ENCODE assay signal across 10 cellular contexts in the genomic region with DNA sequence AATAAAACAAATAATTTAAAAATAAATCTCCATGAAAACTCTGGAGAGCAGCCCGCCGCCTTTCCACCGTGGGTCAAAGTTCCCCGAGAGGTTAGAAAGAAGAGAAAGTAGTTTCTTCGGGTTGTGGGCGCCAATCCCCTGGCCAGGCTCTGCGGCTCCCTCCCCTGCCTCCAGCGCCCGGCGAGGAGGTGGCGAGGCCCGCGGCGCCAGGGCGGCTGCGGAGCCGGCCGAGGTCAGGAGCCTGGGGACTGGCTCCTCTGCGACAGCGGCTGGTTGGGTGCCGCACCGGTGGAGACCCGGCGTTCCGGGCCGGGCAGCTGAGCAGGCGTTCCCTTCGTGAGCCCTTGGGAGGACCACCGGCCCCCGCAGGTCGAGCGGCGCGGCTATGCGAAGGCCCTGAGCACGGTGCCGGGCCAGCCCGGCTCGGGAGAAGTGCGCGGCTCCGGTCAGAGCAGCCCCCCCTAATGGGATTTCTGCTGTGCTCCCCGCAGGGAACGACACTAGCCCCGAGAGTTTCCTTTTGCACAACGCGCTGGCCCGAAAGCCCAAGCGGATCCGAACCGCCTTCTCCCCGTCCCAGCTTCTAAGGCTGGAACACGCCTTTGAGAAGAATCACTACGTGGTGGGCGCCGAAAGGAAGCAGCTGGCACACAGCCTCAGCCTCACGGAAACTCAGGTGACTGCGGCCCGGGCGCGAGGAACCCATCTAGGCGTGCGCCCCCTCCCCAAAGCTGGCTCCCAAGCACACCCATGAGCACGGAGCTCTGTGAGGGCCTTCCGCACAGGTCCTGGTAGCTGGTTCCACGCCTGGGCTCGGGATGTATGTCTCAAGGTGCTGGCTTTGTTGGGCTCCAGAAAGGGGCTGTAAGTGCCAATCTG. TPM values are rescaled to one million over a fixed set of nuclear protein-coding genes. Genes with fewer than 3 reads are reported as not detected.
DNase-seq lines count a peak whose midpoint lies in the region; ATAC-seq and TF ChIP-seq lines count a peak whose summit lies in the region.
"Had no signal": no experiment of that assay in that cellular context is flagged by ENCODE, and none has a peak within 500 bp of the region (broad histone marks: within the 10 kb centered on the region; RNA-seq: fewer than 3 reads in every experiment).

No MANE protein-coding gene starts in this region.

- no peaks in the 10 kb centered on the region for H3K9me2 ChIP-seq in OCI-LY7 (ENCODE audit: insufficient read depth, low read length)

- CTCF ChIA-PET in OCI-LY7 (lab: Charles Lee; ENCODE audit: unreplicated experiment) = no interaction called here

- H3K9me3 ChIP-seq in ES-I3 (ENCODE audit: control insufficient read depth, insufficient read depth, low read length) (no peaks in the 10 kb centered on the region), ascending aorta (no peaks in the 10 kb centered on the region), iPS-20b (ENCODE audit: insufficient read depth, low read depth, low read length) (no peaks in the 10 kb centered on the region; the same call in 1 of the 2 replicates), sigmoid colon (no peaks in the 10 kb centered on the region), OCI-LY7 (ENCODE audit: low read length) (no peaks in the 10 kb centered on the region)

- 4% methylated on average over 67 of the region's 67 CpGs for WGBS in sigmoid colon, 2 donors

- H3K4me1 Mint-ChIP-seq in HFFc6 (ENCODE audit: low read depth) = peaks cover 7% of the 10 kb centered on the region; the same call in 1 of the 2 replicates

- BruUV-seq in OCI-LY7 (replicated peaks; lab: Mats Ljungman, UMichigan) = no TSS peak

- TF ChIP-seq EP300 in sigmoid colon (IDR thresholded peaks at IDR 0.05) = no peak

- no peak for TF ChIP-seq POLR2A in sigmoid colon (IDR thresholded peaks at IDR 0.05)

- intact Hi-C loops in ascending aorta (cut with DNase I) (loop anchor here (2.0 to 10.0 kb wide), 2 partner anchors 103 to 171 kb away; a partner anchor contains a TSS), sigmoid colon (cut with DNase I) (no loop called here), OCI-LY7 (cut with micrococcal nuclease; ENCODE audit: unreplicated experiment) (no loop called here)

- H3K27me3 ChIP-seq in ascending aorta = peaks cover 43% of the 10 kb centered on the region
- peaks cover 100% of the 10 kb centered on the region for H3K27me3 ChIP-seq in iPS-20b (ENCODE audit: insufficient read depth, low read length)
- H3K27me3 ChIP-seq in sigmoid colon = peaks cover 72 to 100% (median 97%) of the 10 kb centered on the region in 3 donors

- TF ChIP-seq CTCF in ascending aorta (IDR thresholded peaks at IDR 0.05) (no peak), sigmoid colon (IDR thresholded peaks at IDR 0.05) (no peak), OCI-LY7 (conservative IDR thresholded peaks at IDR 0.05; ENCODE audit: low read length) (no peak), HFFc6 (IDR thresholded peaks at IDR 0.05) (no peak)

- H3K9ac ChIP-seq in ES-I3 (ENCODE audit: low read depth, low read length) (peak overlapping the region; percentile 46; the same call in 1 of the 2 replicates), iPS-20b (ENCODE audit: low read depth, low read length) (no peak overlapping the region)

- peaks cover 61% of the 10 kb centered on the region for H3K27me3 Mint-ChIP-seq in HFFc6 (ENCODE audit: insufficient read depth)

- H3K36me3 ChIP-seq in ES-I3 (ENCODE audit: insufficient read depth, low read length) = no peaks in the 10 kb centered on the region
- H3K36me3 ChIP-seq in ascending aorta = no peaks in the 10 kb centered on the region
- H3K36me3 ChIP-seq in iPS-20b (ENCODE audit: insufficient read depth, low read depth, low read length) = no peaks in the 10 kb centered on the region
- H3K36me3 ChIP-seq in sigmoid colon = no peaks in the 10 kb centered on the region
- H3K36me3 ChIP-seq in OCI-LY7 (ENCODE audit: insufficient read depth, low read length) = no peaks in the 10 kb centered on the region

- H3K4me2 ChIP-seq in OCI-LY7 (ENCODE audit: low read length) = no peak overlapping the region

- DNase-seq in ascending aorta (ENCODE audit: low spot score in 2 of 2) (peak in 1 of 2 donors; percentile 50), sigmoid colon (no peak), NOMO-1 (lab: John Stamatoyannopoulos, UW; ENCODE audit: unreplicated experiment in 2 of 2) (no peak), OCI-LY7 (ENCODE audit: low spot score) (no peak), HFFc6 (no peak)
- DNase-seq: NCI-H1105 treated with DMSO at 0.1 percent for 48 hours, SHP77 treated with DMSO at 0.1 percent for 48 hours had no signal

- H3K4me3 Mint-ChIP-seq in HFFc6 = no peak overlapping the region

- H3K27ac ChIP-seq in ascending aorta = no peak overlapping the region
- H3K27ac ChIP-seq in iPS-20b (ENCODE audit: low read length) = no peak overlapping the region
- H3K27ac ChIP-seq in sigmoid colon = no peak overlapping the region
- no peak overlapping the region for H3K27ac ChIP-seq in OCI-LY7 (ENCODE audit: low read depth, low read length, poor library complexity, severe bottlenecking)

- H3K27ac Mint-ChIP-seq in HFFc6 = no peak overlapping the region

- no peaks in the 10 kb centered on the region for H3K79me2 ChIP-seq in OCI-LY7 (ENCODE audit: insufficient read depth, low read depth, low read length)

- POLR2A ChIA-PET in OCI-LY7 (lab: Charles Lee) = no interaction called here

- H3K9me3 Mint-ChIP-seq in HFFc6 = no peaks in the 10 kb centered on the region

- H4K20me1 ChIP-seq in OCI-LY7 (ENCODE audit: insufficient read depth, low read length) = no peaks in the 10 kb centered on the region

- peak overlapping the region; percentile 43 to 46 for H3K4me3 ChIP-seq in ascending aorta
- peak overlapping the region; percentile 56; the same call in 1 of the 2 replicates for H3K4me3 ChIP-seq in iPS-20b (ENCODE audit: low read length)
- H3K4me3 ChIP-seq in sigmoid colon = peak overlapping the region; percentile 2 to 33 (median 24)
- H3K4me3 ChIP-seq in OCI-LY7 (ENCODE audit: low read depth, low read length, poor library complexity, severe bottlenecking) = no peak overlapping the region

- H3K4me1 ChIP-seq in ES-I3 (ENCODE audit: insufficient read depth, low read length) (peaks cover 5% of the 10 kb centered on the region), ascending aorta (peaks cover 6 to 22% of the 10 kb centered on the region in 2 donors), iPS-20b (ENCODE audit: insufficient read depth, low read length) (peaks cover 6% of the 10 kb centered on the region; the same call in 1 of the 2 replicates), sigmoid colon (peaks cover 3 to 43% (median 42%) of the 10 kb centered on the region in 4 donors), OCI-LY7 (ENCODE audit: insufficient read depth, low read length, poor library complexity, severe bottlenecking) (no peaks in the 10 kb centered on the region)

- H3K36me3 Mint-ChIP-seq in HFFc6 (ENCODE audit: low read depth) = no peaks in the 10 kb centered on the region

- ATAC-seq in GM18519 (IDR thresholded peaks at IDR 0.05; ENCODE audit: low FRiP score, unreplicated experiment) = no peak

- no peak overlapping the region for H2AFZ ChIP-seq in OCI-LY7 (ENCODE audit: low read length)

RNA-seq across cellular contexts. Expression of a gene that starts 2.8 kb away (rescaled TPM):
- total RNA-seq in ascending aorta (not detected), sigmoid colon (under 1 TPM in 1 of 4 donors, not detected in 3; 0.36 TPM), OCI-LY7 (2022) (not detected in 2 replicates)
- polyA plus RNA-seq in sigmoid colon = not detected
- total RNA-seq in OCI-LY7 (2014; rRNA removed; shearing (Covaris generic)) = not detected in 2 replicates
- total RNA-seq in HFFc6 (2021; fragmentation: NEBNext Ultra II Directional; extraction: Animal tissue kit (Norgen Biotek cat#: 25700)) = not detected
